ENCODE assay signal across 13 cellular contexts in the genomic region with DNA sequence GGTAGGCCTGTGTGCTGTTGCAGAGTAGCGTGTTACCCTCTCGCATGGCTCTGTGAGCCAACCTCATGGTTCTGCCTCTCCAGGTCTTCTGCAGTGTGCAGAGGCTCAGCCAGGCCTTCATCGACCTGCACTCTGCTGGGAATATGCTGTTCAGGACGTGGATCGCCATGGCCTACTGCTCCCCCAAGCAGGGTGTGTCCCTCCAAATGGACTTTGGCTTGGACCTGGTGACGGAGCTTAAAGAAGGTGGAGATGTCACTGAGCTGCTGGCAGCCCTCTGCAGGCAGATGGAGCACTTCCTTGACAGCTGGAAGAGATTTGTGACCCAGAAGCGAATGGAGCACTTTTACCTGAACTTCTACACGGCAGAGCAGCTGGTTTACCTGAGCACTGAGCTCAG.
"Had no signal": no experiment of that assay in that cellular context is flagged by ENCODE, and none has a peak within 500 bp of the region (broad histone marks: within the 10 kb centered on the region; RNA-seq: fewer than 3 reads in every experiment).

No MANE protein-coding gene starts in this region.

- H3K27ac Mint-ChIP-seq: activated CD4-positive, alpha-beta T cell treated with anti-CD3 and anti-CD28 coated beads, Interleukin-2, amount 10 ng/mL, durations not matched to agents 7 days and 5 days; nephron progenitor cell had no signal

- ATAC-seq: stimulated activated naive CD8-positive, alpha-beta T cell treated with anti-CD3 and anti-CD28 coated beads, Interleukin-15, amount 100 ng/mL, for 72 hours had no signal

- H3K27ac ChIP-seq: dorsolateral prefrontal cortex, esophagus muscularis mucosa, testis had no signal

- DNase-seq: activated CD4-positive, alpha-beta T cell treated with anti-CD3 and anti-CD28 coated beads, Interleukin-2, amount 10 ng/mL, durations not matched to agents 7 days and 5 days; activated CD4-positive, CD25-positive, alpha-beta regulatory T cell; activated naive CD4-positive, alpha-beta T cell treated with anti-CD3 and anti-CD28 coated beads, Interleukin-2, amount 50 U/mL, for 16 hours; amygdala; dorsolateral prefrontal cortex; immature natural killer cell; nephron progenitor cell; stimulated activated CD4-positive, alpha-beta T cell treated with anti-CD3 and anti-CD28 coated beads, Interleukin-15, amount 100 ng/mL, for 24 hours; stimulated activated CD4-positive, alpha-beta T cell treated with anti-CD3 and anti-CD28 coated beads, Interleukin-4, amount 100 ng/mL, for 24 hours; stimulated activated naive CD8-positive, alpha-beta T cell treated with anti-CD3 and anti-CD28 coated beads, Interleukin-15, amount 100 ng/mL, for 72 hours; T-helper 2 cell; testis had no signal

- H3K4me1 Mint-ChIP-seq: nephron progenitor cell; stimulated activated naive CD8-positive, alpha-beta T cell treated with anti-CD3 and anti-CD28 coated beads, Interleukin-15, amount 100 ng/mL, for 72 hours had no signal

- H3K4me3 Mint-ChIP-seq: activated CD4-positive, alpha-beta T cell treated with anti-CD3 and anti-CD28 coated beads, Interleukin-2, amount 10 ng/mL, durations not matched to agents 7 days and 5 days; immature natural killer cell; nephron progenitor cell; stimulated activated naive CD8-positive, alpha-beta T cell treated with anti-CD3 and anti-CD28 coated beads, Interleukin-15, amount 100 ng/mL, for 72 hours had no signal

- H3K9me3 Mint-ChIP-seq: activated CD4-positive, alpha-beta T cell treated with anti-CD3 and anti-CD28 coated beads, Interleukin-2, amount 10 ng/mL, durations not matched to agents 7 days and 5 days; immature natural killer cell; nephron progenitor cell; stimulated activated naive CD8-positive, alpha-beta T cell treated with anti-CD3 and anti-CD28 coated beads, Interleukin-15, amount 100 ng/mL, for 72 hours had no signal

- H3K9me3 ChIP-seq: esophagus muscularis mucosa, testis had no signal

- H3K4me3 ChIP-seq: dorsolateral prefrontal cortex, esophagus muscularis mucosa, testis had no signal

- H3K27me3 ChIP-seq: dorsolateral prefrontal cortex, esophagus muscularis mucosa, testis had no signal

- H3K27me3 Mint-ChIP-seq: activated CD4-positive, alpha-beta T cell treated with anti-CD3 and anti-CD28 coated beads, Interleukin-2, amount 10 ng/mL, durations not matched to agents 7 days and 5 days; stimulated activated naive CD8-positive, alpha-beta T cell treated with anti-CD3 and anti-CD28 coated beads, Interleukin-15, amount 100 ng/mL, for 72 hours had no signal

- H3K4me1 ChIP-seq: esophagus muscularis mucosa, testis had no signal
